In genomic region chrX:66676413-66676812, GRCh38 we compare ENCODE assay signal across 16 cellular contexts. TPM values are rescaled to one million over a fixed set of nuclear protein-coding genes. Genes with fewer than 3 reads are reported as not detected.
DNase-seq lines count a peak whose midpoint lies in the region; ATAC-seq and TF ChIP-seq lines count a peak whose summit lies in the region.
"Had no signal": no experiment of that assay in that cellular context is flagged by ENCODE, and none has a peak within 500 bp of the region (broad histone marks: within the 10 kb centered on the region; RNA-seq: fewer than 3 reads in every experiment).

No MANE protein-coding gene starts in this region.

- DNase-seq in HCEC 1CT: peak; percentile 73
- peak; percentile 85 for DNase-seq in fibroblast of peridontal ligament (ENCODE audit: extremely low read depth)
- no peak for DNase-seq in smooth muscle cell (lab: John Stamatoyannopoulos, UW; ENCODE audit: unreplicated experiment)
- DNase-seq in GM20000 (ENCODE audit: low spot score): no peak
- no peak for DNase-seq in COLO829 (ENCODE audit: low spot score)
- DNase-seq in colonic mucosa: no peak
- DNase-seq: activated CD8-positive, alpha-beta T cell treated with anti-CD3 and anti-CD28 coated beads, Interleukin-2, amount 10 ng/mL, durations not matched to agents 7 days and 5 days; C1 segment of cervical spinal cord; head of caudate nucleus; Karpas-422; naive thymus-derived CD8-positive, alpha-beta T cell; NCI-H1436 treated with DMSO at 0.1 percent for 48 hours; tibial artery had no signal

- H3K36me3 ChIP-seq in smooth muscle cell (ENCODE audit: low read depth): no peaks in the 10 kb centered on the region
- no peaks in the 10 kb centered on the region for H3K36me3 ChIP-seq in colonic mucosa
- H3K36me3 ChIP-seq: tibial artery had no signal

- H3K27me3 ChIP-seq in smooth muscle cell (ENCODE audit: low read depth) (no peaks in the 10 kb centered on the region), colonic mucosa (no peaks in the 10 kb centered on the region)
- H3K27me3 ChIP-seq: tibial artery had no signal

- intact Hi-C loops in colonic mucosa (cut with DNase I): no loop called here

- peaks cover 3% of the 10 kb centered on the region for H3K9me3 ChIP-seq in smooth muscle cell (replicated peaks; ENCODE audit: low read depth)
- no peaks in the 10 kb centered on the region for H3K9me3 ChIP-seq in colonic mucosa
- H3K9me3 ChIP-seq: tibial artery had no signal

- H3K4me1 ChIP-seq in smooth muscle cell (ENCODE audit: low read depth) (no peaks in the 10 kb centered on the region), colonic mucosa (no peaks in the 10 kb centered on the region)
- H3K4me1 ChIP-seq: tibial artery had no signal

- H3K79me2 ChIP-seq in smooth muscle cell (ENCODE audit: low read depth): no peaks in the 10 kb centered on the region

- no peaks in the 10 kb centered on the region for H3K4me1 Mint-ChIP-seq in activated T-helper 17 cell treated with anti-CD3 and anti-CD28 coated beads, Interleukin-2, amount 50 U/mL, for 72 hours
- H3K4me1 Mint-ChIP-seq: naive thymus-derived CD8-positive, alpha-beta T cell; stimulated activated effector memory CD8-positive, alpha-beta T cell treated with anti-CD3 and anti-CD28 coated beads, Interleukin-12 subunit alpha, Interleukin-12 subunit beta, amount 100 ng/mL, for 72 hours had no signal

- H3K9ac ChIP-seq in smooth muscle cell (ENCODE audit: low read depth) (peak overlapping the region; percentile 53), colonic mucosa (ENCODE audit: low read depth in 2 of 2, low read length in 2 of 2) (no peak overlapping the region)

- WGBS in smooth muscle cell (ENCODE audit: low lambda C conversion rate): 72% methylated on average over 1 of the region's 1 CpG

- H3K27ac ChIP-seq in smooth muscle cell (ENCODE audit: low read depth) (peak overlapping the region; percentile 85), colonic mucosa (no peak overlapping the region)
- H3K27ac ChIP-seq: tibial artery had no signal

- H3K4me3 ChIP-seq in smooth muscle cell (no peak overlapping the region), colonic mucosa (no peak overlapping the region)
- H3K4me3 ChIP-seq: tibial artery had no signal

- H3K9me3 Mint-ChIP-seq in activated T-helper 17 cell treated with anti-CD3 and anti-CD28 coated beads, Interleukin-2, amount 50 U/mL, for 72 hours: no peaks in the 10 kb centered on the region
- H3K9me3 Mint-ChIP-seq: stimulated activated effector memory CD8-positive, alpha-beta T cell treated with anti-CD3 and anti-CD28 coated beads, Interleukin-12 subunit alpha, Interleukin-12 subunit beta, amount 100 ng/mL, for 72 hours had no signal

- peaks cover 3% of the 10 kb centered on the region for H3K27me3 Mint-ChIP-seq in activated T-helper 17 cell treated with anti-CD3 and anti-CD28 coated beads, Interleukin-2, amount 50 U/mL, for 72 hours

- no peaks in the 10 kb centered on the region for H4K20me1 ChIP-seq in smooth muscle cell (ENCODE audit: low read depth)

- H3K4me3 Mint-ChIP-seq in activated T-helper 17 cell treated with anti-CD3 and anti-CD28 coated beads, Interleukin-2, amount 50 U/mL, for 72 hours: no peak overlapping the region
- H3K4me3 Mint-ChIP-seq: activated CD8-positive, alpha-beta T cell treated with anti-CD3 and anti-CD28 coated beads, Interleukin-2, amount 10 ng/mL, durations not matched to agents 7 days and 5 days; naive thymus-derived CD8-positive, alpha-beta T cell; stimulated activated effector memory CD8-positive, alpha-beta T cell treated with anti-CD3 and anti-CD28 coated beads, Interleukin-12 subunit alpha, Interleukin-12 subunit beta, amount 100 ng/mL, for 72 hours; WTC11 had no signal

- H3F3A ChIP-seq in smooth muscle cell (ENCODE audit: low read depth): no peaks in the 10 kb centered on the region

- no peaks in the 10 kb centered on the region for H3K36me3 Mint-ChIP-seq in activated T-helper 17 cell treated with anti-CD3 and anti-CD28 coated beads, Interleukin-2, amount 50 U/mL, for 72 hours (ENCODE audit: low read depth)
- H3K36me3 Mint-ChIP-seq: naive thymus-derived CD8-positive, alpha-beta T cell; stimulated activated effector memory CD8-positive, alpha-beta T cell treated with anti-CD3 and anti-CD28 coated beads, Interleukin-12 subunit alpha, Interleukin-12 subunit beta, amount 100 ng/mL, for 72 hours; WTC11 had no signal

- TF ChIP-seq CTCF in smooth muscle cell (IDR thresholded peaks at IDR 0.05; ENCODE audit: borderline replicate concordance, insufficient read depth, poor library complexity, severe bottlenecking): no peak
- TF ChIP-seq CTCF in GM20000 (IDR thresholded peaks at IDR 0.05; ENCODE audit: extremely low read depth, missing control alignments): no peak
- TF ChIP-seq CTCF in colonic mucosa (IDR thresholded peaks at IDR 0.05): no peak

- H3K4me2 ChIP-seq in smooth muscle cell: peak overlapping the region; percentile 33

- no peak overlapping the region for H2AFZ ChIP-seq in smooth muscle cell (ENCODE audit: low read depth)

- peak overlapping the region; percentile 80 for H3K27ac Mint-ChIP-seq in activated T-helper 17 cell treated with anti-CD3 and anti-CD28 coated beads, Interleukin-2, amount 50 U/mL, for 72 hours
- H3K27ac Mint-ChIP-seq: activated CD8-positive, alpha-beta T cell treated with anti-CD3 and anti-CD28 coated beads, Interleukin-2, amount 10 ng/mL, durations not matched to agents 7 days and 5 days; naive thymus-derived CD8-positive, alpha-beta T cell; stimulated activated effector memory CD8-positive, alpha-beta T cell treated with anti-CD3 and anti-CD28 coated beads, Interleukin-12 subunit alpha, Interleukin-12 subunit beta, amount 100 ng/mL, for 72 hours; WTC11 had no signal

- peak; percentile 37 for ATAC-seq in activated T-helper 17 cell treated with anti-CD3 and anti-CD28 coated beads, Interleukin-2, amount 50 U/mL, for 72 hours (replicated peaks)
- ATAC-seq: activated CD8-positive, alpha-beta T cell treated with anti-CD3 and anti-CD28 coated beads, Interleukin-2, amount 10 ng/mL, durations not matched to agents 7 days and 5 days; naive thymus-derived CD8-positive, alpha-beta T cell; stimulated activated effector memory CD8-positive, alpha-beta T cell treated with anti-CD3 and anti-CD28 coated beads, Interleukin-12 subunit alpha, Interleukin-12 subunit beta, amount 100 ng/mL, for 72 hours; WTC11 had no signal

RNA-seq across cellular contexts. Expression of gene EDA2R, which starts 37.5 kb away (rescaled TPM):
- 1 to 10 TPM; 6.5 to 7.0 TPM for total RNA-seq in activated T-helper 17 cell treated with anti-CD3 and anti-CD28 coated beads, Interleukin-2, amount 50 U/mL, for 72 hours
- total RNA-seq in smooth muscle cell (7.6 and 12.7 TPM in 2 replicates), colonic mucosa (1 to 10 TPM in 1 of 2 donors, under 1 TPM in 1; 0.82 to 2.5 TPM)
- polyA plus RNA-seq in smooth muscle cell: 4.3 and 6.2 TPM in 2 replicates

Comparison
In these comparisons a context has a peak if more than half of its experiments do, and no peak if none do; other contexts are left out.
1. DNase-seq: peak in HCEC 1CT (single experiment) and fibroblast of peridontal ligament (single experiment); none in smooth muscle cell (single experiment), GM20000 (single experiment), COLO829 (single experiment) and colonic mucosa (single experiment).